Comparison of ENCODE assay signal across 1 cellular context in genomic region chr3:180496995-180497394, GRCh38.
TF ChIP-seq lines count a peak whose summit lies in the region.

No MANE protein-coding gene starts in this region.

TF ChIP-seq in GM23338, 12 proteins besides CTCF, POLR2A, EP300 and RAD21 (continued from another document):
- no peak for TF ChIP-seq ZNF462 (CRISPR knock-in tag; IDR thresholded peaks at IDR 0.05)
- TF ChIP-seq EZH2 (IDR thresholded peaks at IDR 0.05; ENCODE audit: low read depth, unreplicated experiment): no peak
- TF ChIP-seq STAT1 (IDR thresholded peaks at IDR 0.05; ENCODE audit: unreplicated experiment): no peak
- no peak for TF ChIP-seq ZNF331 (CRISPR knock-in tag; IDR thresholded peaks at IDR 0.05; ENCODE audit: low read depth)
- TF ChIP-seq JUNB (IDR thresholded peaks at IDR 0.05; ENCODE audit: unreplicated experiment): no peak
- no peak for TF ChIP-seq POLR2AphosphoS5 (IDR thresholded peaks at IDR 0.05; ENCODE audit: low read depth)
